Comparison of ENCODE assay signal across 1 cellular context in genomic region chr11:60195923-60196368, GRCh38.
A peak's percentile ranks its signal among the peaks of the same experiment; 100 is the strongest.
TF ChIP-seq lines count a peak whose summit lies in the region.

No MANE protein-coding gene starts in this region.

TF ChIP-seq in GM12878, 131 proteins besides CTCF, POLR2A, EP300 and RAD21 (continues in another document):
- TF ChIP-seq FOXM1 (IDR thresholded peaks at IDR 0.05; ENCODE audit: low read depth, low read length) (peak; percentile 59; the same call in 1 of the 2 replicates), PRDM15 (CRISPR knock-in tag; IDR thresholded peaks at IDR 0.05) (no peak), CBX5 (IDR thresholded peaks at IDR 0.05; ENCODE audit: low read depth) (no peak), DPF2 (IDR thresholded peaks at IDR 0.05) (peak; percentile 43; the same call in 1 of the 2 replicates), SKIL (IDR thresholded peaks at IDR 0.05; ENCODE audit: low read depth, poor library complexity, severe bottlenecking) (peak; percentile 68), SP1 (IDR thresholded peaks at IDR 0.05; ENCODE audit: low read depth, low read length) (peak; percentile 23), CBFB (IDR thresholded peaks at IDR 0.05; ENCODE audit: low read depth) (peak; percentile 47; the same call in 1 of the 2 replicates), RUNX3 (IDR thresholded peaks at IDR 0.05; ENCODE audit: low read length) (peak; percentile 92), NFIC (IDR thresholded peaks at IDR 0.05; ENCODE audit: low read depth, low read length) (peak; percentile 73), NBN (IDR thresholded peaks at IDR 0.05) (0 out of 2 replicates have a peak, but pooled peaks have one; percentile 43), CHD2 (IDR thresholded peaks at IDR 0.05; ENCODE audit: borderline replicate concordance, low read depth, low read length) (no peak), IKZF2 (IDR thresholded peaks at IDR 0.05) (peak; percentile 78 to 80; a peak in 3 of 4 replicates), SIN3A (IDR thresholded peaks at IDR 0.05; ENCODE audit: low read depth, low read length) (no peak), ZNF24 (IDR thresholded peaks at IDR 0.05) (peak; percentile 71; the same call in 1 of the 2 replicates), PKNOX1 (IDR thresholded peaks at IDR 0.05) (no peak), BCLAF1 (IDR thresholded peaks at IDR 0.05) (no peak), PAX5 (IDR thresholded peaks at IDR 0.05; ENCODE audit: borderline replicate concordance, low read depth, low read length) (no peak), CREM (IDR thresholded peaks at IDR 0.05; ENCODE audit: low read depth) (peak; percentile 55; the same call in 1 of the 2 replicates), JUNB (IDR thresholded peaks at IDR 0.05) (peak; percentile 30), ZNF592 (IDR thresholded peaks at IDR 0.05) (no peak), STAT1 (conservative IDR thresholded peaks at IDR 0.05) (no peak), WRNIP1 (IDR thresholded peaks at IDR 0.05; ENCODE audit: borderline replicate concordance, low read depth, low read length) (no peak), ETV6 (conservative IDR thresholded peaks at IDR 0.05 in 1 of 2, IDR thresholded peaks at IDR 0.05 in 1 of 2; ENCODE audit: borderline replicate concordance in 1 of 2, low read depth in 1 of 2) (peak in 1 of 2 experiments; percentile 50; a peak in 1 of 4 replicates), RFX5 (IDR thresholded peaks at IDR 0.05; ENCODE audit: low read depth, low read length) (no peak), NR2C1 (IDR thresholded peaks at IDR 0.05) (no peak)
- TF ChIP-seq, protein P1, sequence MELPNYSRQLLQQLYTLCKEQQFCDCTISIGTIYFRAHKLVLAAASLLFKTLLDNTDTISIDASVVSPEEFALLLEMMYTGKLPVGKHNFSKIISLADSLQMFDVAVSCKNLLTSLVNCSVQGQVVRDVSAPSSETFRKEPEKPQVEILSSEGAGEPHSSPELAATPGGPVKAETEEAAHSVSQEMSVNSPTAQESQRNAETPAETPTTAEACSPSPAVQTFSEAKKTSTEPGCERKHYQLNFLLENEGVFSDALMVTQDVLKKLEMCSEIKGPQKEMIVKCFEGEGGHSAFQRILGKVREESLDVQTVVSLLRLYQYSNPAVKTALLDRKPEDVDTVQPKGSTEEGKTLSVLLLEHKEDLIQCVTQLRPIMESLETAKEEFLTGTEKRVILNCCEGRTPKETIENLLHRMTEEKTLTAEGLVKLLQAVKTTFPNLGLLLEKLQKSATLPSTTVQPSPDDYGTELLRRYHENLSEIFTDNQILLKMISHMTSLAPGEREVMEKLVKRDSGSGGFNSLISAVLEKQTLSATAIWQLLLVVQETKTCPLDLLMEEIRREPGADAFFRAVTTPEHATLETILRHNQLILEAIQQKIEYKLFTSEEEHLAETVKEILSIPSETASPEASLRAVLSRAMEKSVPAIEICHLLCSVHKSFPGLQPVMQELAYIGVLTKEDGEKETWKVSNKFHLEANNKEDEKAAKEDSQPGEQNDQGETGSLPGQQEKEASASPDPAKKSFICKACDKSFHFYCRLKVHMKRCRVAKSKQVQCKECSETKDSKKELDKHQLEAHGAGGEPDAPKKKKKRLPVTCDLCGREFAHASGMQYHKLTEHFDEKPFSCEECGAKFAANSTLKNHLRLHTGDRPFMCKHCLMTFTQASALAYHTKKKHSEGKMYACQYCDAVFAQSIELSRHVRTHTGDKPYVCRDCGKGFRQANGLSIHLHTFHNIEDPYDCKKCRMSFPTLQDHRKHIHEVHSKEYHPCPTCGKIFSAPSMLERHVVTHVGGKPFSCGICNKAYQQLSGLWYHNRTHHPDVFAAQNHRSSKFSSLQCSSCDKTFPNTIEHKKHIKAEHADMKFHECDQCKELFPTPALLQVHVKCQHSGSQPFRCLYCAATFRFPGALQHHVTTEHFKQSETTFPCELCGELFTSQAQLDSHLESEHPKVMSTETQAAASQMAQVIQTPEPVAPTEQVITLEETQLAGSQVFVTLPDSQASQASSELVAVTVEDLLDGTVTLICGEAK (IDR thresholded peaks at IDR 0.05; ENCODE audit: borderline replicate concordance): no peak; the same call in 1 of the 2 replicates
- TF ChIP-seq, protein P2, sequence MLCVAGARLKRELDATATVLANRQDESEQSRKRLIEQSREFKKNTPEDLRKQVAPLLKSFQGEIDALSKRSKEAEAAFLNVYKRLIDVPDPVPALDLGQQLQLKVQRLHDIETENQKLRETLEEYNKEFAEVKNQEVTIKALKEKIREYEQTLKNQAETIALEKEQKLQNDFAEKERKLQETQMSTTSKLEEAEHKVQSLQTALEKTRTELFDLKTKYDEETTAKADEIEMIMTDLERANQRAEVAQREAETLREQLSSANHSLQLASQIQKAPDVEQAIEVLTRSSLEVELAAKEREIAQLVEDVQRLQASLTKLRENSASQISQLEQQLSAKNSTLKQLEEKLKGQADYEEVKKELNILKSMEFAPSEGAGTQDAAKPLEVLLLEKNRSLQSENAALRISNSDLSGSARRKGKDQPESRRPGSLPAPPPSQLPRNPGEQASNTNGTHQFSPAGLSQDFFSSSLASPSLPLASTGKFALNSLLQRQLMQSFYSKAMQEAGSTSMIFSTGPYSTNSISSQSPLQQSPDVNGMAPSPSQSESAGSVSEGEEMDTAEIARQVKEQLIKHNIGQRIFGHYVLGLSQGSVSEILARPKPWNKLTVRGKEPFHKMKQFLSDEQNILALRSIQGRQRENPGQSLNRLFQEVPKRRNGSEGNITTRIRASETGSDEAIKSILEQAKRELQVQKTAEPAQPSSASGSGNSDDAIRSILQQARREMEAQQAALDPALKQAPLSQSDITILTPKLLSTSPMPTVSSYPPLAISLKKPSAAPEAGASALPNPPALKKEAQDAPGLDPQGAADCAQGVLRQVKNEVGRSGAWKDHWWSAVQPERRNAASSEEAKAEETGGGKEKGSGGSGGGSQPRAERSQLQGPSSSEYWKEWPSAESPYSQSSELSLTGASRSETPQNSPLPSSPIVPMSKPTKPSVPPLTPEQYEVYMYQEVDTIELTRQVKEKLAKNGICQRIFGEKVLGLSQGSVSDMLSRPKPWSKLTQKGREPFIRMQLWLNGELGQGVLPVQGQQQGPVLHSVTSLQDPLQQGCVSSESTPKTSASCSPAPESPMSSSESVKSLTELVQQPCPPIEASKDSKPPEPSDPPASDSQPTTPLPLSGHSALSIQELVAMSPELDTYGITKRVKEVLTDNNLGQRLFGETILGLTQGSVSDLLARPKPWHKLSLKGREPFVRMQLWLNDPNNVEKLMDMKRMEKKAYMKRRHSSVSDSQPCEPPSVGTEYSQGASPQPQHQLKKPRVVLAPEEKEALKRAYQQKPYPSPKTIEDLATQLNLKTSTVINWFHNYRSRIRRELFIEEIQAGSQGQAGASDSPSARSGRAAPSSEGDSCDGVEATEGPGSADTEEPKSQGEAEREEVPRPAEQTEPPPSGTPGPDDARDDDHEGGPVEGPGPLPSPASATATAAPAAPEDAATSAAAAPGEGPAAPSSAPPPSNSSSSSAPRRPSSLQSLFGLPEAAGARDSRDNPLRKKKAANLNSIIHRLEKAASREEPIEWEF (IDR thresholded peaks at IDR 0.05; ENCODE audit: insufficient replicate concordance, low read depth, low read length): peak; percentile 66
- TF ChIP-seq, protein P3, sequence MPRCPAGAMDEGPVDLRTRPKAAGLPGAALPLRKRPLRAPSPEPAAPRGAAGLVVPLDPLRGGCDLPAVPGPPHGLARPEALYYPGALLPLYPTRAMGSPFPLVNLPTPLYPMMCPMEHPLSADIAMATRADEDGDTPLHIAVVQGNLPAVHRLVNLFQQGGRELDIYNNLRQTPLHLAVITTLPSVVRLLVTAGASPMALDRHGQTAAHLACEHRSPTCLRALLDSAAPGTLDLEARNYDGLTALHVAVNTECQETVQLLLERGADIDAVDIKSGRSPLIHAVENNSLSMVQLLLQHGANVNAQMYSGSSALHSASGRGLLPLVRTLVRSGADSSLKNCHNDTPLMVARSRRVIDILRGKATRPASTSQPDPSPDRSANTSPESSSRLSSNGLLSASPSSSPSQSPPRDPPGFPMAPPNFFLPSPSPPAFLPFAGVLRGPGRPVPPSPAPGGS (IDR thresholded peaks at IDR 0.05; ENCODE audit: borderline replicate concordance, insufficient read depth, low read depth, low read length, poor library complexity, severe bottlenecking): no peak
